16 cellular contexts compared by ENCODE assay signal in the genomic region with DNA sequence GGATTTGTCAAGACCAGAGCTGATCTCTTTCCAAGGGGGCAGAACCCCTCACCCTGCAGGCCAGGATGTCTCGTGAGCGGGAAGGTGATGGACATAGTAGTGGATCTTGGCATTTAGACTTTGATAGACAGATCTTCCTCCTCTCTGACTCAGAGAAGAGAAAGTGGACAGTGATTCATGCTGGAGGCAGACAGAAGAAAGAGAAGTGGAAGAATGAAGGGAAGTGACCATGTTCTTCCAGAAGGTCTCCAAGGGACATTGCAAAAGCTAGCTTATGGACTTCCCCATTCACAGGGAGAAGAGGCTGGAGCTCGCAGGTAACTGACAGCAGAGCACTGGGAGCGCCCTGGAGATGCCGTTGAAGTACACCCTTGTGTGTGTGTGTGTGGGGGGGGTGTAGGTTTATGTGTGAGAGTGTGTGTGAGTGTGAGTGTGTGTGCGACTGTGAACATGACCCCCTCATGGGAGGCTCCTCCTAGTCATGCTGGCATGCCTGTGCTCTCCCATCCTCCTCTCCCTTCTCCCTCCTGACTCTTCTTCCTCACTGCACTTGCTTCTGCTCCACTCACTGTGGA. TPM values are rescaled to one million over a fixed set of nuclear protein-coding genes. Genes with fewer than 3 reads are reported as not detected.
"Had no signal": no experiment of that assay in that cellular context is flagged by ENCODE, and none has a peak within 500 bp of the region (broad histone marks: within the 10 kb centered on the region; RNA-seq: fewer than 3 reads in every experiment).

No MANE protein-coding gene starts in this region.

- DNase-seq: dorsolateral prefrontal cortex; erythroblast; gastrocnemius medialis; heart right ventricle; natural killer cell; stimulated activated CD4-positive, alpha-beta T cell treated with anti-CD3 and anti-CD28 coated beads, Interleukin-15, amount 100 ng/mL, for 24 hours; stimulated activated CD4-positive, alpha-beta T cell treated with anti-CD3 and anti-CD28 coated beads, Interleukin-4, amount 100 ng/mL, for 1 hour; stimulated activated naive CD4-positive, alpha-beta T cell treated with Interleukin-2 at 50 U/mL for 16 hours; transverse colon had no signal

- H3K4me3 ChIP-seq: adrenal gland, dorsolateral prefrontal cortex, gastrocnemius medialis, heart right ventricle, transverse colon had no signal

- H3K9me3 ChIP-seq: adrenal gland, gastrocnemius medialis, heart right ventricle, transverse colon had no signal

- H3K9me3 Mint-ChIP-seq: activated naive CD4-positive, alpha-beta T cell treated with anti-CD3 and anti-CD28 coated beads, Interleukin-2, amount 50 U/mL, for 24 hours; activated T-helper 2 cell treated with anti-CD3 and anti-CD28 coated beads, Interferon-gamma antibody, Interleukin-2, Interleukin-4, amounts not matched to agents 10 μg/mL and 5 μg/mL and 100 μg/mL, durations not matched to agents 14 hours and 24 hours and 36 hours; natural killer cell had no signal

- H3K27ac ChIP-seq: adrenal gland, dorsolateral prefrontal cortex, gastrocnemius medialis, heart right ventricle, transverse colon had no signal

- H3K4me3 Mint-ChIP-seq: activated naive CD4-positive, alpha-beta T cell treated with anti-CD3 and anti-CD28 coated beads, Interleukin-2, amount 50 U/mL, for 24 hours; natural killer cell had no signal

- H3K36me3 ChIP-seq: adrenal gland, gastrocnemius medialis, heart right ventricle, transverse colon had no signal

- H3K36me3 Mint-ChIP-seq: activated naive CD4-positive, alpha-beta T cell treated with anti-CD3 and anti-CD28 coated beads, Interleukin-2, amount 50 U/mL, for 24 hours had no signal

- H3K27ac Mint-ChIP-seq: activated naive CD4-positive, alpha-beta T cell treated with anti-CD3 and anti-CD28 coated beads, Interleukin-2, amount 50 U/mL, for 24 hours; activated T-helper 2 cell treated with anti-CD3 and anti-CD28 coated beads, Interferon-gamma antibody, Interleukin-2, Interleukin-4, amounts not matched to agents 10 μg/mL and 5 μg/mL and 100 μg/mL, durations not matched to agents 14 hours and 24 hours and 36 hours; natural killer cell had no signal

RNA-seq across cellular contexts. Expression of gene RAET1L, which starts 8.0 kb away (rescaled TPM):
- total RNA-seq: activated T-helper 2 cell treated with anti-CD3 and anti-CD28 coated beads, Interferon-gamma antibody, Interleukin-2, Interleukin-4, amounts not matched to agents 10 μg/mL and 5 μg/mL and 100 μg/mL, durations not matched to agents 14 hours and 24 hours and 36 hours; adrenal gland; chondrocyte; dorsolateral prefrontal cortex; gastrocnemius medialis; heart right ventricle; mucosa of gallbladder; natural killer cell; posterior vena cava; skeletal muscle tissue; transverse colon had no signal
- polyA plus RNA-seq: adrenal gland had no signal
